In genomic region chr4:96139251-96139929, GRCh38 we compare ENCODE assay signal across 8 cellular contexts.
"Had no signal": no experiment of that assay in that cellular context is flagged by ENCODE, and none has a peak within 500 bp of the region (broad histone marks: within the 10 kb centered on the region; RNA-seq: fewer than 3 reads in every experiment).

No MANE protein-coding gene starts in this region.

- H3K27ac ChIP-seq: HL-60 had no signal

- H3K4me1 Mint-ChIP-seq: GM23338, H9 had no signal

- H3K4me3 ChIP-seq: GM23338, K562 had no signal

- ATAC-seq: GM23338, K562 had no signal

- H3K27ac Mint-ChIP-seq: GM23338, H9, HFFc6 had no signal

- H3K9me3 Mint-ChIP-seq: GM23338, H9 had no signal

- DNase-seq: H9, HCEC 1CT, HFFc6, IMR-90, KG1 had no signal

- H3K4me3 Mint-ChIP-seq: GM23338, H9, HFFc6 had no signal
